Comparison of ENCODE assay signal across 8 cellular contexts in genomic region chr2:126657146-126657635, GRCh38. TPM values are rescaled to one million over a fixed set of nuclear protein-coding genes. Genes with fewer than 3 reads are reported as not detected.
DNase-seq lines count a peak whose midpoint lies in the region; ATAC-seq and TF ChIP-seq lines count a peak whose summit lies in the region.

No MANE protein-coding gene starts in this region.

- peak overlapping the region; percentile 93 for H3K27ac Mint-ChIP-seq in neural crest cell (ENCODE audit: unreplicated experiment)

- no peaks in the 10 kb centered on the region for H3K9me3 ChIP-seq in esophagus muscularis mucosa

- peak overlapping the region; percentile 93 for H3K4me3 Mint-ChIP-seq in neural crest cell

- DNase-seq in AML-193 (lab: John Stamatoyannopoulos, UW) (peak; percentile 27 to 37), activated T-cell treated with anti-CD3 and anti-CD28 coated beads for 48 hours (ENCODE audit: low read depth) (peak; percentile 42), esophagus muscularis mucosa (ENCODE audit: extremely low spot score) (no peak), neural crest cell (ENCODE audit: low read depth, low spot score) (peak; percentile 31), HPDE6-E6E7 (ENCODE audit: extremely low spot score) (no peak), COR-L47 (lab: John Stamatoyannopoulos, UW) (no peak)
- DNase-seq in Jurkat, Clone E6-1 (ENCODE audit: low read depth, low spot score), result peak; percentile 60

- 17% methylated on average over 16 of the region's 16 CpGs for WGBS in esophagus muscularis mucosa

- intact Hi-C loops in esophagus muscularis mucosa (cut with DNase I), result loop anchor here (10.0 kb wide), 1 partner anchor 118 kb away; no protein-coding TSS in a partner anchor

- no peaks in the 10 kb centered on the region for H3K27me3 ChIP-seq in esophagus muscularis mucosa

- H3K4me1 ChIP-seq in esophagus muscularis mucosa, result peaks cover 67 to 73% (median 68%) of the 10 kb centered on the region in 4 donors

- H3K36me3 Mint-ChIP-seq in neural crest cell (ENCODE audit: low read depth), result peaks cover 2% of the 10 kb centered on the region

- H3K36me3 ChIP-seq in esophagus muscularis mucosa, result peaks cover 0 to 9% (median 3%) of the 10 kb centered on the region in 4 donors

- no peaks in the 10 kb centered on the region for H3K27me3 Mint-ChIP-seq in neural crest cell (ENCODE audit: low read depth)

- TF ChIP-seq POLR2A in esophagus muscularis mucosa (IDR thresholded peaks at IDR 0.05; ENCODE audit: low read depth), result no peak

- peaks cover 56% of the 10 kb centered on the region for H3K4me1 Mint-ChIP-seq in neural crest cell

- peak; percentile 28 for ATAC-seq in GM21360 (IDR thresholded peaks at IDR 0.05; ENCODE audit: unreplicated experiment)

- H3K4me3 ChIP-seq in Jurkat, Clone E6-1 (ENCODE audit: low read length), result peak overlapping the region; percentile 77
- peak overlapping the region; percentile 69 to 90 (median 79) for H3K4me3 ChIP-seq in esophagus muscularis mucosa

- TF ChIP-seq CTCF in esophagus muscularis mucosa (IDR thresholded peaks at IDR 0.05) (no peak), neural crest cell (conservative IDR thresholded peaks at IDR 0.05) (no peak)

- peak overlapping the region; percentile 94 to 99 (median 96) for H3K27ac ChIP-seq in esophagus muscularis mucosa (replicated peaks in 1 of 4)

- no peaks in the 10 kb centered on the region for H3K9me3 Mint-ChIP-seq in neural crest cell

- TF ChIP-seq EP300 in esophagus muscularis mucosa (IDR thresholded peaks at IDR 0.05), result peak; percentile 75

RNA-seq across cellular contexts. Expression of gene GYPC, which starts 1.2 kb away (rescaled TPM):
- polyA plus RNA-seq in Jurkat, Clone E6-1 (2012; ENCODE audit: insufficient read depth, insufficient read length), result 140 TPM
- total RNA-seq in esophagus muscularis mucosa, result 100 to 1,000 TPM; 119 to 197 (median 167) TPM
- 84.4 and 89.4 TPM in 2 replicates for total RNA-seq in neural crest cell

Comparison
In these comparisons a context has a peak if more than half of its experiments do, and no peak if none do; other contexts are left out.
1. DNase-seq: peak in AML-193 (2 of 2), Jurkat, Clone E6-1 (single experiment), activated T-cell treated with anti-CD3 and anti-CD28 coated beads for 48 hours (single experiment) and neural crest cell (single experiment); none in esophagus muscularis mucosa (single experiment), HPDE6-E6E7 (single experiment) and COR-L47 (single experiment).